11 cellular contexts compared by ENCODE assay signal in genomic region chr22:24285245-24285644, GRCh38. TPM values are rescaled to one million over a fixed set of nuclear protein-coding genes. Genes with fewer than 3 reads are reported as not detected.
DNase-seq lines count a peak whose midpoint lies in the region; ATAC-seq and TF ChIP-seq lines count a peak whose summit lies in the region.
"Had no signal": no experiment of that assay in that cellular context is flagged by ENCODE, and none has a peak within 500 bp of the region (broad histone marks: within the 10 kb centered on the region; RNA-seq: fewer than 3 reads in every experiment).

No MANE protein-coding gene starts in this region.

- H3K27ac ChIP-seq in heart right ventricle (peak overlapping the region in 8 of 10 donors; percentile 15 to 80 (median 35)), thyroid gland (peak overlapping the region; percentile 67 to 75 (median 75)), coronary artery (peak overlapping the region in 1 of 2 donors; percentile 34)
- H3K27ac ChIP-seq: uterus had no signal

- H3K4me3 Mint-ChIP-seq in T-helper 1 cell treated with Interleukin-12 subunit alpha and Interleukin-12 subunit beta and Interleukin-4 antibody, amounts not matched to agents 30 μg/mL and 1 μg/mL, for 36 hours, result peak overlapping the region; percentile 1

- H3K9me3 ChIP-seq in heart right ventricle (no peaks in the 10 kb centered on the region), thyroid gland (no peaks in the 10 kb centered on the region)
- H3K9me3 ChIP-seq: uterus had no signal

- no peaks in the 10 kb centered on the region for H3K9me3 Mint-ChIP-seq in T-helper 1 cell treated with Interleukin-12 subunit alpha and Interleukin-12 subunit beta and Interleukin-4 antibody, amounts not matched to agents 30 μg/mL and 1 μg/mL, for 36 hours

- H3K27me3 ChIP-seq in heart right ventricle, result no peaks in the 10 kb centered on the region
- no peaks in the 10 kb centered on the region for H3K27me3 ChIP-seq in thyroid gland
- H3K27me3 ChIP-seq: uterus had no signal

- intact Hi-C loops in heart right ventricle (cut with DNase I), result no loop called here
- intact Hi-C loops in Right ventricle myocardium superior (cut with DNase I), result no loop called here
- intact Hi-C loops in thyroid gland (cut with DNase I), result no loop called here

- peaks cover 14 to 81% (median 61%) of the 10 kb centered on the region in 9 donors for H3K4me1 ChIP-seq in heart right ventricle
- H3K4me1 ChIP-seq in thyroid gland, result peaks cover 51 to 67% of the 10 kb centered on the region in 2 donors

- no peak for TF ChIP-seq CTCF in heart right ventricle (IDR thresholded peaks at IDR 0.05)
- no peak for TF ChIP-seq CTCF in thyroid gland (IDR thresholded peaks at IDR 0.05)
- TF ChIP-seq CTCF in coronary artery (IDR thresholded peaks at IDR 0.05), result no peak

- DNase-seq in heart right ventricle (no peak), Right ventricle myocardium superior (no peak), foreskin melanocyte (peak; percentile 74), thyroid gland (no peak), NCI-H82 (lab: John Stamatoyannopoulos, UW) (no peak), coronary artery (ENCODE audit: low spot score) (no peak)
- DNase-seq: activated CD4-positive, CD25-positive, alpha-beta regulatory T cell; Calu3; uterus had no signal

- H3K27me3 Mint-ChIP-seq in T-helper 1 cell treated with Interleukin-12 subunit alpha and Interleukin-12 subunit beta and Interleukin-4 antibody, amounts not matched to agents 30 μg/mL and 1 μg/mL, for 36 hours (ENCODE audit: low read depth), result peaks cover 12% of the 10 kb centered on the region

- peak overlapping the region; percentile 18 for H3K27ac Mint-ChIP-seq in T-helper 1 cell treated with Interleukin-12 subunit alpha and Interleukin-12 subunit beta and Interleukin-4 antibody, amounts not matched to agents 30 μg/mL and 1 μg/mL, for 36 hours

- peak in 2 of 8 donors; percentile 50 to 51 for ATAC-seq in heart right ventricle
- no peak for ATAC-seq in Right ventricle myocardium superior (ENCODE audit: poor library complexity)
- ATAC-seq in HG02588 (IDR thresholded peaks at IDR 0.05; ENCODE audit: unreplicated experiment), result no peak

- peaks cover 14% of the 10 kb centered on the region for H3K36me3 Mint-ChIP-seq in T-helper 1 cell treated with Interleukin-12 subunit alpha and Interleukin-12 subunit beta and Interleukin-4 antibody, amounts not matched to agents 30 μg/mL and 1 μg/mL, for 36 hours (ENCODE audit: low read depth)

- WGBS in heart right ventricle, 2 donors, result 50 to 58% methylated on average over 4 of the region's 4 CpGs
- WGBS in thyroid gland, 2 donors, result 46 to 48% methylated on average over 4 of the region's 4 CpGs

- H3K36me3 ChIP-seq in heart right ventricle (peaks cover 0 to 6% (median 0%) of the 10 kb centered on the region in 9 donors), thyroid gland (no peaks in the 10 kb centered on the region)
- H3K36me3 ChIP-seq: uterus had no signal

- no peak overlapping the region for H3K4me3 ChIP-seq in heart right ventricle
- H3K4me3 ChIP-seq in thyroid gland (replicated peaks in 1 of 3), result no peak overlapping the region
- H3K4me3 ChIP-seq in coronary artery, result no peak overlapping the region
- H3K4me3 ChIP-seq: uterus had no signal

- TF ChIP-seq POLR2A in thyroid gland (IDR thresholded peaks at IDR 0.05), result no peak

- peaks cover 30% of the 10 kb centered on the region for H3K4me1 Mint-ChIP-seq in T-helper 1 cell treated with Interleukin-12 subunit alpha and Interleukin-12 subunit beta and Interleukin-4 antibody, amounts not matched to agents 30 μg/mL and 1 μg/mL, for 36 hours (ENCODE audit: low read depth)

RNA-seq across cellular contexts. Expression of gene SPECC1L, which starts 14.6 kb away (rescaled TPM):
- total RNA-seq in heart right ventricle (10 to 100 TPM; 34.4 to 61.7 (median 51.8) TPM), Right ventricle myocardium superior (41.1 TPM), thyroid gland (100 to 1,000 TPM in 1 of 4 donors, 10 to 100 TPM in 3; 65.2 to 102 (median 69.2) TPM)
- 1 to 10 TPM; 8.3 to 9.1 TPM for polyA plus RNA-seq in heart right ventricle

RNA-seq across cellular contexts. Expression of gene GGT5, which starts 40.4 kb away (rescaled TPM):
- total RNA-seq in heart right ventricle (10 to 100 TPM in 4 of 10 donors, 1 to 10 TPM in 6; 4.3 to 32.7 (median 8.5) TPM), Right ventricle myocardium superior (21.0 TPM), thyroid gland (10 to 100 TPM; 59.0 to 99.3 (median 86.3) TPM)
- polyA plus RNA-seq in heart right ventricle, result 10 to 100 TPM; 66.5 to 67.4 TPM
